ENCODE assay signal across 21 cellular contexts in genomic region chr7:91634485-91635177, GRCh38.
DNase-seq lines count a peak whose midpoint lies in the region; ATAC-seq and TF ChIP-seq lines count a peak whose summit lies in the region.
"Had no signal": no experiment of that assay in that cellular context is flagged by ENCODE, and none has a peak within 500 bp of the region (broad histone marks: within the 10 kb centered on the region; RNA-seq: fewer than 3 reads in every experiment).

No MANE protein-coding gene starts in this region.

- POLR2A ChIA-PET in PC-3 (lab: Charles Lee; ENCODE audit: unreplicated experiment): no interaction called here

- H3K36me3 ChIP-seq in PC-3 (ENCODE audit: low read depth, low read length): no peaks in the 10 kb centered on the region
- H3K36me3 ChIP-seq: tibial artery had no signal

- peak overlapping the region; percentile 63 for H3K27ac Mint-ChIP-seq in progenitor cell of endocrine pancreas
- H3K27ac Mint-ChIP-seq: activated naive CD8-positive, alpha-beta T cell; IgD-negative memory B cell; immature natural killer cell; naive thymus-derived CD4-positive, alpha-beta T cell; stimulated activated naive B cell treated with anti-CD40 and anti-IgM and Interleukin-4, amounts not matched to agents 10 μg/mL and 1 μg/mL and 100 μg/mL, for 72 hours had no signal

- H3K4me1 Mint-ChIP-seq in progenitor cell of endocrine pancreas (ENCODE audit: low read depth): peaks cover 49% of the 10 kb centered on the region
- H3K4me1 Mint-ChIP-seq: immature natural killer cell; stimulated activated naive B cell treated with anti-CD40 and anti-IgM and Interleukin-4, amounts not matched to agents 10 μg/mL and 1 μg/mL and 100 μg/mL, for 72 hours had no signal

- CTCF ChIA-PET in PC-3 (lab: Charles Lee): no interaction called here

- no peak overlapping the region for H3K9ac ChIP-seq in PC-3 (ENCODE audit: low read length)
- H3K9ac ChIP-seq: parathyroid adenoma, SK-N-SH had no signal

- H3K27me3 Mint-ChIP-seq in progenitor cell of endocrine pancreas: no peaks in the 10 kb centered on the region
- H3K27me3 Mint-ChIP-seq: activated naive CD8-positive, alpha-beta T cell; naive thymus-derived CD4-positive, alpha-beta T cell had no signal

- no peaks in the 10 kb centered on the region for H3F3A ChIP-seq in PC-3 (ENCODE audit: low read length, unreplicated experiment)

- no TSS peak for BruUV-seq in PC-3 (replicated peaks; lab: Mats Ljungman, UMichigan)

- no peak overlapping the region for H3K4me3 Mint-ChIP-seq in progenitor cell of endocrine pancreas (ENCODE audit: low read depth)
- H3K4me3 Mint-ChIP-seq: activated naive CD8-positive, alpha-beta T cell; activated T-cell treated with anti-CD3 and anti-CD28 coated beads, Interleukin-2, amount 50 U/mL, for 4 hours; IgD-negative memory B cell; immature natural killer cell; naive thymus-derived CD4-positive, alpha-beta T cell; stimulated activated naive B cell treated with anti-CD40 and anti-IgM and Interleukin-4, amounts not matched to agents 10 μg/mL and 1 μg/mL and 100 μg/mL, for 72 hours had no signal

- no peaks in the 10 kb centered on the region for H3K9me3 ChIP-seq in PC-3 (ENCODE audit: low read length)
- H3K9me3 ChIP-seq: body of pancreas, SK-N-SH, tibial artery had no signal

- TF ChIP-seq CTCF in PC-3 (conservative IDR thresholded peaks at IDR 0.05; ENCODE audit: low read depth, low read length) (no peak), progenitor cell of endocrine pancreas (IDR thresholded peaks at IDR 0.05; ENCODE audit: unreplicated experiment) (no peak)

- intact Hi-C loops in PC-3 (cut with micrococcal nuclease): loop anchor here (1.0 kb wide), 1 partner anchor 347 kb away; no protein-coding TSS in a partner anchor

- H3K9me2 ChIP-seq in PC-3 (replicated peaks; ENCODE audit: low read length): no peaks in the 10 kb centered on the region
- H3K9me2 ChIP-seq: SK-N-SH had no signal

- H3K4me2 ChIP-seq in PC-3 (ENCODE audit: low read length): peak overlapping the region; percentile 40
- H3K4me2 ChIP-seq: SK-N-SH had no signal

- no peaks in the 10 kb centered on the region for H3K79me2 ChIP-seq in PC-3 (ENCODE audit: low read length)
- H3K79me2 ChIP-seq: parathyroid adenoma had no signal

- H3K9me3 Mint-ChIP-seq in progenitor cell of endocrine pancreas (ENCODE audit: low read depth): peaks cover 3% of the 10 kb centered on the region
- H3K9me3 Mint-ChIP-seq: activated T-cell treated with anti-CD3 and anti-CD28 coated beads, Interleukin-2, amount 50 U/mL, for 4 hours; IgD-negative memory B cell; naive thymus-derived CD4-positive, alpha-beta T cell; stimulated activated naive B cell treated with anti-CD40 and anti-IgM and Interleukin-4, amounts not matched to agents 10 μg/mL and 1 μg/mL and 100 μg/mL, for 72 hours had no signal

- H2AFZ ChIP-seq in PC-3 (ENCODE audit: low read length): no peak overlapping the region
- H2AFZ ChIP-seq: parathyroid adenoma had no signal

- H3K36me3 Mint-ChIP-seq in progenitor cell of endocrine pancreas (ENCODE audit: insufficient read depth): no peaks in the 10 kb centered on the region
- H3K36me3 Mint-ChIP-seq: activated naive CD8-positive, alpha-beta T cell; IgD-negative memory B cell; immature natural killer cell; naive thymus-derived CD4-positive, alpha-beta T cell; stimulated activated naive B cell treated with anti-CD40 and anti-IgM and Interleukin-4, amounts not matched to agents 10 μg/mL and 1 μg/mL and 100 μg/mL, for 72 hours had no signal

- no peak overlapping the region for H3K27ac ChIP-seq in PC-3 (ENCODE audit: low read length)
- H3K27ac ChIP-seq: body of pancreas, parathyroid adenoma, tibial artery had no signal

- DNase-seq in NCI-H1105 treated with DMSO at 0.1 percent for 48 hours (lab: John Stamatoyannopoulos, UW) (peak; percentile 98), NCI-H2107 treated with DMSO at 0.1 percent for 48 hours (lab: John Stamatoyannopoulos, UW; ENCODE audit: unreplicated experiment) (peak; percentile 94), PC-3 (peak; percentile 53), progenitor cell of endocrine pancreas (ENCODE audit: low spot score, unreplicated experiment) (no peak), epidermal melanocyte (ENCODE audit: insufficient read length, low spot score) (no peak)
- DNase-seq: activated CD4-positive, alpha-beta T cell treated with anti-CD3 and anti-CD28 coated beads, Interleukin-2, amount 50 U/mL, for 1 hour; activated T-cell treated with anti-CD3 and anti-CD28 coated beads, Interleukin-2, amount 50 U/mL, for 4 hours; body of pancreas; DMS 273 treated with DMSO at 0.1 percent for 48 hours; immature natural killer cell; naive thymus-derived CD4-positive, alpha-beta T cell; SK-N-SH; stimulated activated naive B cell treated with anti-CD40 and anti-IgM and Interleukin-4, amounts not matched to agents 10 μg/mL and 1 μg/mL and 100 μg/mL, for 72 hours; tibial artery had no signal

- no peaks in the 10 kb centered on the region for H3K27me3 ChIP-seq in PC-3 (ENCODE audit: low read length)
- H3K27me3 ChIP-seq: body of pancreas, dorsolateral prefrontal cortex, tibial artery had no signal

- peaks cover 10% of the 10 kb centered on the region for H3K4me1 ChIP-seq in PC-3 (ENCODE audit: insufficient read depth, low read length)
- H3K4me1 ChIP-seq: body of pancreas, parathyroid adenoma had no signal

- peak; percentile 75 for ATAC-seq in PC-3
- no peak for ATAC-seq in GM18511 (IDR thresholded peaks at IDR 0.05; ENCODE audit: unreplicated experiment)
- ATAC-seq in GM21786 (IDR thresholded peaks at IDR 0.05; ENCODE audit: unreplicated experiment): no peak
- ATAC-seq: activated T-cell treated with anti-CD3 and anti-CD28 coated beads, Interleukin-2, amount 50 U/mL, for 4 hours; body of pancreas; naive thymus-derived CD4-positive, alpha-beta T cell; stimulated activated naive B cell treated with anti-CD40 and anti-IgM and Interleukin-4, amounts not matched to agents 10 μg/mL and 1 μg/mL and 100 μg/mL, for 72 hours had no signal

- no peaks in the 10 kb centered on the region for H4K20me1 ChIP-seq in PC-3 (ENCODE audit: low read length)

- H3K4me3 ChIP-seq in PC-3 (ENCODE audit: low read length): no peak overlapping the region
- H3K4me3 ChIP-seq: body of pancreas, dorsolateral prefrontal cortex, lung, tibial artery had no signal

Comparison
In these comparisons a context has a peak if more than half of its experiments do, and no peak if none do; other contexts are left out.
1. DNase-seq: peak in NCI-H1105 treated with DMSO at 0.1 percent for 48 hours (single experiment), NCI-H2107 treated with DMSO at 0.1 percent for 48 hours (single experiment) and PC-3 (single experiment); none in progenitor cell of endocrine pancreas (single experiment) and epidermal melanocyte (single experiment).